In the genomic region with DNA sequence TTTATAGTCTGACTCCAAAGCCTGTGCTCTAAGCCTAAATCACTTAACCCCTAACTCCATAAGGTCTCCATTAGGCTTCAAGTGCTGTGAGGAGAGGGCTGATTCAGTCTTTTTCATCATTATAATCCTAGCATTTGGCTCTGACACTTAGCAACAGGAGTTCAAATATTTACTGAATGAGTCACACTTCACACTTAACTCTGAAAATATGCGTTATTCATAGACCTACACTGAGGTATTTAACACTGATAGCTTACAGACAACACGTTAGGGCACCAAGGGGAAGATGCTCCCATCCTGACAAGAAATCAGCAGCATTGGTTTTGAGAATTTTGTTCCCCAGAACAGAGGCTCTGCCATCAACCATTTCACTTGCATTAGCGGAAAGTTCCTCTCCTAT, we compare ENCODE assay signal across 8 cellular contexts. TPM values are rescaled to one million over a fixed set of nuclear protein-coding genes. Genes with fewer than 3 reads are reported as not detected.
DNase-seq lines count a peak whose midpoint lies in the region; ATAC-seq and TF ChIP-seq lines count a peak whose summit lies in the region.

No MANE protein-coding gene starts in this region.

- no peak overlapping the region for H3K27ac ChIP-seq in upper lobe of left lung

- peaks cover 46% of the 10 kb centered on the region for H3K4me1 Mint-ChIP-seq in activated naive CD4-positive, alpha-beta T cell treated with anti-CD3 and anti-CD28 coated beads, Interleukin-2, amount 50 U/mL, for 24 hours
- no peaks in the 10 kb centered on the region for H3K4me1 Mint-ChIP-seq in T-helper 2 cell treated with Interferon-gamma antibody and Interleukin-4, amounts not matched to agents 5 μg/mL and 100 μg/mL, for 36 hours (ENCODE audit: low read depth)

- ATAC-seq in SK-N-SH treated with all-trans-retinoic acid at 6 μM for 48 hours (peak; percentile 83), left ventricle myocardium superior (peak; percentile 56), upper lobe of left lung (ENCODE audit: low FRiP score in 2 of 2) (peak; percentile 82 to 86)

- peaks cover 7 to 16% (median 9%) of the 10 kb centered on the region in 4 donors for H3K4me1 ChIP-seq in upper lobe of left lung

- H3K27me3 ChIP-seq in upper lobe of left lung, result no peaks in the 10 kb centered on the region

- H3K36me3 ChIP-seq in upper lobe of left lung, result no peaks in the 10 kb centered on the region

- intact Hi-C loops in left ventricle myocardium superior (cut with micrococcal nuclease), result no loop called here

- no peak overlapping the region for H3K4me3 ChIP-seq in upper lobe of left lung

- H3K9me3 Mint-ChIP-seq in activated naive CD4-positive, alpha-beta T cell treated with anti-CD3 and anti-CD28 coated beads, Interleukin-2, amount 50 U/mL, for 24 hours, result no peaks in the 10 kb centered on the region
- no peaks in the 10 kb centered on the region for H3K9me3 Mint-ChIP-seq in T-helper 2 cell treated with Interferon-gamma antibody and Interleukin-4, amounts not matched to agents 5 μg/mL and 100 μg/mL, for 36 hours

- no peak for TF ChIP-seq POLR2A in upper lobe of left lung (IDR thresholded peaks at IDR 0.05)

- peak overlapping the region; percentile 71 for H3K27ac Mint-ChIP-seq in activated naive CD4-positive, alpha-beta T cell treated with anti-CD3 and anti-CD28 coated beads, Interleukin-2, amount 50 U/mL, for 24 hours
- no peak overlapping the region for H3K27ac Mint-ChIP-seq in T-helper 2 cell treated with Interferon-gamma antibody and Interleukin-4, amounts not matched to agents 5 μg/mL and 100 μg/mL, for 36 hours

- H3K36me3 Mint-ChIP-seq in activated naive CD4-positive, alpha-beta T cell treated with anti-CD3 and anti-CD28 coated beads, Interleukin-2, amount 50 U/mL, for 24 hours, result peaks cover under 1% of the 10 kb centered on the region
- H3K36me3 Mint-ChIP-seq in T-helper 2 cell treated with Interferon-gamma antibody and Interleukin-4, amounts not matched to agents 5 μg/mL and 100 μg/mL, for 36 hours (ENCODE audit: low read depth), result peaks cover 7% of the 10 kb centered on the region

- no peak for DNase-seq in activated naive CD4-positive, alpha-beta T cell treated with Interleukin-2 at 50 U/mL for 16 hours
- no peak for DNase-seq in left ventricle myocardium superior
- no peak for DNase-seq in upper lobe of left lung
- no peak for DNase-seq in medulla oblongata (ENCODE audit: extremely low spot score)
- DNase-seq in T-helper 2 cell treated with Interferon-gamma antibody and Interleukin-4, amounts not matched to agents 5 μg/mL and 100 μg/mL, for 36 hours (ENCODE audit: low spot score), result no peak
- DNase-seq in hypothalamus (lab: John Stamatoyannopoulos, UW), result no peak

- TF ChIP-seq EP300 in upper lobe of left lung (IDR thresholded peaks at IDR 0.05), result peak in 1 of 4 donors; percentile 28

- no peak for TF ChIP-seq CTCF in upper lobe of left lung (IDR thresholded peaks at IDR 0.05)

- no peaks in the 10 kb centered on the region for H3K27me3 Mint-ChIP-seq in activated naive CD4-positive, alpha-beta T cell treated with anti-CD3 and anti-CD28 coated beads, Interleukin-2, amount 50 U/mL, for 24 hours
- H3K27me3 Mint-ChIP-seq in T-helper 2 cell treated with Interferon-gamma antibody and Interleukin-4, amounts not matched to agents 5 μg/mL and 100 μg/mL, for 36 hours (ENCODE audit: low read depth), result no peaks in the 10 kb centered on the region

- 60 to 64% methylated on average over 3 of the region's 3 CpGs for WGBS in upper lobe of left lung, 2 donors

- no peak overlapping the region for H3K4me3 Mint-ChIP-seq in activated naive CD4-positive, alpha-beta T cell treated with anti-CD3 and anti-CD28 coated beads, Interleukin-2, amount 50 U/mL, for 24 hours
- H3K4me3 Mint-ChIP-seq in T-helper 2 cell treated with Interferon-gamma antibody and Interleukin-4, amounts not matched to agents 5 μg/mL and 100 μg/mL, for 36 hours, result no peak overlapping the region

- H3K9me3 ChIP-seq in upper lobe of left lung, result no peaks in the 10 kb centered on the region

TF ChIP-seq in SK-N-SH treated with all-trans-retinoic acid at 6 μM for 48 hours, 23 proteins besides CTCF, POLR2A, EP300 and RAD21:
- no peak for TF ChIP-seq BACH2 (CRISPR knock-in tag; IDR thresholded peaks at IDR 0.05; ENCODE audit: borderline replicate concordance)
- no peak for TF ChIP-seq TOX (CRISPR knock-in tag; IDR thresholded peaks at IDR 0.05; ENCODE audit: borderline replicate concordance)
- TF ChIP-seq, protein P1, sequence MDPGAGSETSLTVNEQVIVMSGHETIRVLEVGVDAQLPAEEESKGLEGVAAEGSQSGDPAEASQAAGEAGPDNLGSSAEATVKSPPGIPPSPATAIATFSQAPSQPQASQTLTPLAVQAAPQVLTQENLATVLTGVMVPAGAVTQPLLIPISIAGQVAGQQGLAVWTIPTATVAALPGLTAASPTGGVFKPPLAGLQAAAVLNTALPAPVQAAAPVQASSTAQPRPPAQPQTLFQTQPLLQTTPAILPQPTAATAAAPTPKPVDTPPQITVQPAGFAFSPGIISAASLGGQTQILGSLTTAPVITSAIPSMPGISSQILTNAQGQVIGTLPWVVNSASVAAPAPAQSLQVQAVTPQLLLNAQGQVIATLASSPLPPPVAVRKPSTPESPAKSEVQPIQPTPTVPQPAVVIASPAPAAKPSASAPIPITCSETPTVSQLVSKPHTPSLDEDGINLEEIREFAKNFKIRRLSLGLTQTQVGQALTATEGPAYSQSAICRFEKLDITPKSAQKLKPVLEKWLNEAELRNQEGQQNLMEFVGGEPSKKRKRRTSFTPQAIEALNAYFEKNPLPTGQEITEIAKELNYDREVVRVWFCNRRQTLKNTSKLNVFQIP (CRISPR knock-in tag; IDR thresholded peaks at IDR 0.05; ENCODE audit: borderline replicate concordance, low read depth), result no peak
- no peak for TF ChIP-seq ZNF70 (CRISPR knock-in tag; IDR thresholded peaks at IDR 0.05)
- 0 out of 2 replicates have a peak, but pooled peaks have one; percentile 32 for TF ChIP-seq ISL1 (CRISPR knock-in tag; IDR thresholded peaks at IDR 0.05)
- TF ChIP-seq ESRRG (CRISPR knock-in tag; IDR thresholded peaks at IDR 0.05), result no peak
- no peak for TF ChIP-seq CSDC2 (CRISPR knock-in tag; IDR thresholded peaks at IDR 0.05)
- no peak for TF ChIP-seq ZNF565 (CRISPR knock-in tag; conservative IDR thresholded peaks at IDR 0.05; ENCODE audit: low read depth)

RNA-seq across cellular contexts. Expression of a gene that starts 53.5 kb away (rescaled TPM):
- total RNA-seq in left ventricle myocardium superior, result 23.2 TPM
- total RNA-seq in upper lobe of left lung, result 10 to 100 TPM; 15.1 to 42.6 (median 33.4) TPM
